ENCODE assay signal across 26 cellular contexts in the genomic region with DNA sequence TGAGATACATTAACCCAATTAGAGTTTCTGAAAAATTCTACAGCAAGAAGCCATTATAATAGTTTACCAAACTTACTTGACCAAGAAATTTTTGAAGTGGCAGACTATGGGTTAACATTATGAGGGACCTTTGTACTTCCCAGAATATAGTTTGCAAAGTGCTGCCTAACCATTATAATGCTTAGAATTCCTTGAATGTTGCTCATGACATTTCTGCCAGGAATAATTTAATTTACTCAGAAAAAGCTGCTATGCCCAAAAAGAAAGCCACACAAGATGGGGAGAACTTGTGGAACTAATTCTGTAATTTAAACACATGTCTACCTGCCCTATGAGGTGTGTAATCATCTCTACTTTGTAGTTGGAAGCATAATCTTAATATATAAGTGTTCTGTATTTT.
"Had no signal": no experiment of that assay in that cellular context is flagged by ENCODE, and none has a peak within 500 bp of the region (broad histone marks: within the 10 kb centered on the region; RNA-seq: fewer than 3 reads in every experiment).

No MANE protein-coding gene starts in this region.

- H3K4me1 Mint-ChIP-seq: naive B cell had no signal

- H3K27me3 Mint-ChIP-seq: activated CD4-positive, alpha-beta T cell treated with anti-CD3 and anti-CD28 coated beads for 36 hours; naive B cell had no signal

- H3K9me3 ChIP-seq: body of pancreas, mucosa of descending colon, suprapubic skin, transverse colon, vagina had no signal

- H3K4me3 Mint-ChIP-seq: activated CD4-positive, alpha-beta T cell treated with anti-CD3 and anti-CD28 coated beads for 36 hours; activated T-helper 1 cell treated with anti-CD3 and anti-CD28 coated beads, Interleukin-12 subunit alpha, Interleukin-12 subunit beta, Interleukin-2, Interleukin-4 antibody, amounts not matched to agents 30 ng/mL and 10 ng/mL and 1 ng/mL, durations not matched to agents 14 hours and 24 hours and 36 hours; naive B cell; neural crest cell; stimulated activated naive CD8-positive, alpha-beta T cell treated with anti-CD3 and anti-CD28 coated beads, Interleukin-15, Interleukin-2, amounts not matched to agents 100 ng/mL and 50 ng/mL, for 24 hours; T-helper 1 cell treated with Interleukin-12 subunit alpha and Interleukin-12 subunit beta and Interleukin-4 antibody, amounts not matched to agents 30 μg/mL and 1 μg/mL, for 36 hours had no signal

- H3K4me1 ChIP-seq: body of pancreas, foreskin keratinocyte, transverse colon had no signal

- H3K27ac ChIP-seq: body of pancreas, coronary artery, foreskin keratinocyte, hepatocyte, right atrium auricular region, suprapubic skin, transverse colon, vagina had no signal

- ATAC-seq: activated CD4-positive, alpha-beta T cell treated with anti-CD3 and anti-CD28 coated beads for 36 hours; activated naive CD4-positive, alpha-beta T cell treated with anti-CD3 and anti-CD28 coated beads, Interleukin-2, amount 50 U/mL, for 72 hours; body of pancreas; foreskin keratinocyte; left cardiac atrium; mucosa of descending colon had no signal

- H3K27ac Mint-ChIP-seq: activated CD4-positive, alpha-beta T cell treated with anti-CD3 and anti-CD28 coated beads for 36 hours; activated naive CD4-positive, alpha-beta T cell treated with anti-CD3 and anti-CD28 coated beads, Interleukin-2, amount 50 U/mL, for 72 hours; activated T-helper 1 cell treated with anti-CD3 and anti-CD28 coated beads, Interleukin-12 subunit alpha, Interleukin-12 subunit beta, Interleukin-2, Interleukin-4 antibody, amounts not matched to agents 30 ng/mL and 10 ng/mL and 1 ng/mL, durations not matched to agents 14 hours and 24 hours and 36 hours; naive B cell; progenitor cell of endocrine pancreas; stimulated activated naive CD8-positive, alpha-beta T cell treated with anti-CD3 and anti-CD28 coated beads, Interleukin-15, Interleukin-2, amounts not matched to agents 100 ng/mL and 50 ng/mL, for 24 hours; T-helper 1 cell treated with Interleukin-12 subunit alpha and Interleukin-12 subunit beta and Interleukin-4 antibody, amounts not matched to agents 30 μg/mL and 1 μg/mL, for 36 hours had no signal

- H3K36me3 Mint-ChIP-seq: activated naive CD4-positive, alpha-beta T cell treated with anti-CD3 and anti-CD28 coated beads, Interleukin-2, amount 50 U/mL, for 72 hours; naive B cell had no signal

- H3K9me3 Mint-ChIP-seq: activated naive CD4-positive, alpha-beta T cell treated with anti-CD3 and anti-CD28 coated beads, Interleukin-2, amount 50 U/mL, for 72 hours; activated T-helper 1 cell treated with anti-CD3 and anti-CD28 coated beads, Interleukin-12 subunit alpha, Interleukin-12 subunit beta, Interleukin-2, Interleukin-4 antibody, amounts not matched to agents 30 ng/mL and 10 ng/mL and 1 ng/mL, durations not matched to agents 14 hours and 24 hours and 36 hours; neural crest cell; stimulated activated naive CD8-positive, alpha-beta T cell treated with anti-CD3 and anti-CD28 coated beads, Interleukin-15, Interleukin-2, amounts not matched to agents 100 ng/mL and 50 ng/mL, for 24 hours; T-helper 1 cell treated with Interleukin-12 subunit alpha and Interleukin-12 subunit beta and Interleukin-4 antibody, amounts not matched to agents 30 μg/mL and 1 μg/mL, for 36 hours had no signal

- H3K4me3 ChIP-seq: body of pancreas, coronary artery, hepatocyte, mucosa of descending colon, right atrium auricular region, skin epidermis, suprapubic skin, transverse colon, vagina had no signal

- H3K36me3 ChIP-seq: right atrium auricular region, suprapubic skin, transverse colon, vagina had no signal

- H3K27me3 ChIP-seq: body of pancreas, hepatocyte, right atrium auricular region, suprapubic skin, transverse colon, vagina had no signal

- DNase-seq: activated CD4-positive, alpha-beta T cell treated with anti-CD3 and anti-CD28 coated beads for 36 hours; activated CD4-positive, alpha-beta T cell treated with anti-CD3 and anti-CD28 coated beads, Interleukin-2, amount 50 U/mL, for 48 hours; activated gamma-delta T cell treated with Interleukin-2 at 50 U/mL for 16 hours; activated T-cell treated with anti-CD3 and anti-CD28 coated beads for 4 hours; body of pancreas; caudate nucleus; effector CD4-positive, alpha-beta T cell; foreskin keratinocyte; left cardiac atrium; mesenchymal stem cell; mucosa of descending colon; naive B cell; stimulated activated CD4-positive, alpha-beta T cell treated with anti-CD3 and anti-CD28 coated beads, Interleukin-2, amount 100 ng/mL, for 48 hours; transverse colon had no signal
